20 cellular contexts compared by ENCODE assay signal in genomic region chr19:1086618-1087017, GRCh38. TPM values are rescaled to one million over a fixed set of nuclear protein-coding genes. Genes with fewer than 3 reads are reported as not detected.
DNase-seq lines count a peak whose midpoint lies in the region; ATAC-seq and TF ChIP-seq lines count a peak whose summit lies in the region.
"Had no signal": no experiment of that assay in that cellular context is flagged by ENCODE, and none has a peak within 500 bp of the region (broad histone marks: within the 10 kb centered on the region; RNA-seq: fewer than 3 reads in every experiment).

No MANE protein-coding gene starts in this region.

- H3K9ac ChIP-seq in neuronal stem cell (ENCODE audit: low read depth, low read length, poor library complexity) (peak overlapping the region; percentile 21), SK-N-SH (no peak overlapping the region)

- peaks cover 77% of the 10 kb centered on the region for H3K4me1 Mint-ChIP-seq in activated CD8-positive, alpha-beta T cell treated with anti-CD3 and anti-CD28 coated beads, Interleukin-2, amount 10 ng/mL, durations not matched to agents 7 days and 5 days (ENCODE audit: low read depth)
- H3K4me1 Mint-ChIP-seq in activated CD8-positive, alpha-beta T cell treated with anti-CD3 and anti-CD28 coated beads for 36 hours (ENCODE audit: low read depth), result peaks cover 57% of the 10 kb centered on the region
- no peaks in the 10 kb centered on the region for H3K4me1 Mint-ChIP-seq in Calu3 (ENCODE audit: low read depth, unreplicated experiment)
- H3K4me1 Mint-ChIP-seq in osteocyte (ENCODE audit: unreplicated experiment), result peaks cover 4% of the 10 kb centered on the region
- H3K4me1 Mint-ChIP-seq: nephron progenitor cell had no signal

- no peak overlapping the region for H4K91ac ChIP-seq in neuronal stem cell (ENCODE audit: low read depth, low read length, poor library complexity)

- H3K27me3 Mint-ChIP-seq in activated CD8-positive, alpha-beta T cell treated with anti-CD3 and anti-CD28 coated beads, Interleukin-2, amount 10 ng/mL, durations not matched to agents 7 days and 5 days (ENCODE audit: low read depth), result no peaks in the 10 kb centered on the region
- no peaks in the 10 kb centered on the region for H3K27me3 Mint-ChIP-seq in activated CD8-positive, alpha-beta T cell treated with anti-CD3 and anti-CD28 coated beads for 36 hours
- no peaks in the 10 kb centered on the region for H3K27me3 Mint-ChIP-seq in Calu3 (ENCODE audit: unreplicated experiment)
- H3K27me3 Mint-ChIP-seq in osteocyte (ENCODE audit: unreplicated experiment), result no peaks in the 10 kb centered on the region
- H3K27me3 Mint-ChIP-seq: progenitor cell of endocrine pancreas had no signal

- ATAC-seq in activated CD8-positive, alpha-beta T cell treated with anti-CD3 and anti-CD28 coated beads, Interleukin-2, amount 10 ng/mL, durations not matched to agents 7 days and 5 days, result no peak
- ATAC-seq in activated CD8-positive, alpha-beta T cell treated with anti-CD3 and anti-CD28 coated beads for 36 hours, result no peak
- ATAC-seq: A549, left lobe of liver had no signal

- no peaks in the 10 kb centered on the region for H3K9me2 ChIP-seq in SK-N-SH

- no peak overlapping the region for H4K8ac ChIP-seq in neuronal stem cell (ENCODE audit: low read depth, low read length)

- no peak overlapping the region for H2BK5ac ChIP-seq in neuronal stem cell (ENCODE audit: low read length)

- H3K36me3 Mint-ChIP-seq in activated CD8-positive, alpha-beta T cell treated with anti-CD3 and anti-CD28 coated beads, Interleukin-2, amount 10 ng/mL, durations not matched to agents 7 days and 5 days (ENCODE audit: low read depth), result peaks cover 51% of the 10 kb centered on the region
- H3K36me3 Mint-ChIP-seq in activated CD8-positive, alpha-beta T cell treated with anti-CD3 and anti-CD28 coated beads for 36 hours (ENCODE audit: low read depth), result peaks cover 58% of the 10 kb centered on the region
- H3K36me3 Mint-ChIP-seq in Calu3 (ENCODE audit: insufficient read depth, unreplicated experiment), result peaks cover 50% of the 10 kb centered on the region
- peaks cover 4% of the 10 kb centered on the region for H3K36me3 Mint-ChIP-seq in osteocyte (ENCODE audit: unreplicated experiment)

- H3K14ac ChIP-seq in neuronal stem cell (ENCODE audit: low read length), result no peak overlapping the region

- H3K4ac ChIP-seq in neuronal stem cell (ENCODE audit: low read length), result no peak overlapping the region

- TF ChIP-seq EP300 in SK-N-SH (IDR thresholded peaks at IDR 0.05; ENCODE audit: borderline replicate concordance in 1 of 2, low read depth in 1 of 2, low read length in 1 of 2), result no peak

- POLR2A ChIA-PET in activated CD8-positive, alpha-beta T cell treated with anti-CD3 and anti-CD28 coated beads, Interleukin-2, amount 10 ng/mL, durations not matched to agents 7 days and 5 days (lab: Charles Lee), result interaction anchor here (0.8 to 7.4 kb wide), 10 partner anchors 8 to 125 kb away, joined by 3 to 103 read pairs (median 4); partner anchors contain the start of genes ARHGAP45, POLR2E and RNU6-2
- POLR2A ChIA-PET in activated CD8-positive, alpha-beta T cell treated with anti-CD3 and anti-CD28 coated beads for 36 hours (lab: Charles Lee), result interaction anchor here (1.2 to 10.0 kb wide), 11 partner anchors 8 to 175 kb away, joined by 3 to 148 read pairs (median 6); partner anchors contain the start of genes ARHGAP45, CNN2 and POLR2E
- POLR2A ChIA-PET in SK-N-SH (lab: Yijun Ruan, JAX), result no interaction called here

- CTCF ChIA-PET in activated CD8-positive, alpha-beta T cell treated with anti-CD3 and anti-CD28 coated beads, Interleukin-2, amount 10 ng/mL, durations not matched to agents 7 days and 5 days (lab: Charles Lee), result interaction anchor here (0.6 to 3.7 kb wide), 7 partner anchors 9 to 117 kb away, joined by 3 to 17 read pairs (median 3); partner anchors contain the start of genes ARHGAP45 and RNU6-2
- CTCF ChIA-PET in activated CD8-positive, alpha-beta T cell treated with anti-CD3 and anti-CD28 coated beads for 36 hours (lab: Charles Lee), result interaction anchor here (1.1 to 2.4 kb wide), 2 partner anchors 20 to 154 kb away, joined by 3 to 10 read pairs; partner anchors contain the start of gene ARHGAP45
- CTCF ChIA-PET in Calu3 (lab: Charles Lee) (interaction anchor here (0.8 kb wide), 1 partner anchor 12 kb away, joined by 3 read pairs; no protein-coding TSS in a partner anchor), SK-N-SH (lab: Yijun Ruan, JAX) (interaction anchor here (1.4 to 2.0 kb wide), 2 partner anchors 15 to 134 kb away, joined by 5 read pairs; no protein-coding TSS in a partner anchor)

- H2BK12ac ChIP-seq in neuronal stem cell (ENCODE audit: low read length), result no peak overlapping the region

- H3K79me2 ChIP-seq in SK-N-SH (ENCODE audit: insufficient read depth), result no peaks in the 10 kb centered on the region

- TSS peak; percentile 20 for BruUV-seq in Calu3 (replicated peaks; lab: Mats Ljungman, UMichigan)

- H2BK120ac ChIP-seq in neuronal stem cell (ENCODE audit: low read depth, low read length), result no peak overlapping the region

- no peaks in the 10 kb centered on the region for H3K27me3 ChIP-seq in WERI-Rb-1 (ENCODE audit: insufficient read depth, low read depth, severe bottlenecking)
- H3K27me3 ChIP-seq in neuronal stem cell (ENCODE audit: control insufficient read depth in 3 of 3, insufficient read depth in 3 of 3, low read depth in 1 of 3, low read length in 3 of 3), result no peaks in the 10 kb centered on the region
- no peaks in the 10 kb centered on the region for H3K27me3 ChIP-seq in SK-N-SH (ENCODE audit: insufficient read depth)
- H3K27me3 ChIP-seq in thyroid gland, result no peaks in the 10 kb centered on the region

- H3K36me3 ChIP-seq in WERI-Rb-1, result peaks cover 61% of the 10 kb centered on the region
- H3K36me3 ChIP-seq in neuronal stem cell (replicated peaks in 1 of 2; ENCODE audit: control insufficient read depth in 2 of 2, insufficient read depth in 2 of 2, low read length in 2 of 2), result peaks cover 31 to 82% of the 10 kb centered on the region in 2 donors
- H3K36me3 ChIP-seq in SK-N-SH (replicated peaks in 1 of 2; ENCODE audit: control insufficient read depth in 1 of 2, insufficient read depth in 2 of 2, low read length in 1 of 2), result peaks cover 0 to 20% of the 10 kb centered on the region in 2 experiments
- H3K36me3 ChIP-seq in thyroid gland, result peaks cover 30 to 32% of the 10 kb centered on the region in 2 donors

- H3K4me3 ChIP-seq in WERI-Rb-1 (ENCODE audit: low read depth, low read length), result no peak overlapping the region
- H3K4me3 ChIP-seq in neuronal stem cell (ENCODE audit: low read length in 2 of 2), result no peak overlapping the region
- H3K4me3 ChIP-seq in SK-N-SH (ENCODE audit: low read depth in 2 of 2, low read length in 1 of 2), result no peak overlapping the region
- H3K4me3 ChIP-seq in thyroid gland (replicated peaks in 1 of 3), result no peak overlapping the region
- H3K4me3 ChIP-seq: A549 had no signal

- H3K4me3 Mint-ChIP-seq in activated CD8-positive, alpha-beta T cell treated with anti-CD3 and anti-CD28 coated beads, Interleukin-2, amount 10 ng/mL, durations not matched to agents 7 days and 5 days, result peak overlapping the region; percentile 10
- no peak overlapping the region for H3K4me3 Mint-ChIP-seq in activated CD8-positive, alpha-beta T cell treated with anti-CD3 and anti-CD28 coated beads for 36 hours
- no peak overlapping the region for H3K4me3 Mint-ChIP-seq in Calu3 (ENCODE audit: low read depth, unreplicated experiment)
- no peak overlapping the region for H3K4me3 Mint-ChIP-seq in osteocyte (ENCODE audit: unreplicated experiment)
- H3K4me3 Mint-ChIP-seq: endodermal cell, nephron progenitor cell had no signal

- intact Hi-C loops in activated CD8-positive, alpha-beta T cell treated with anti-CD3 and anti-CD28 coated beads for 36 hours (cut with micrococcal nuclease), result no loop called here
- intact Hi-C loops in Calu3 (cut with micrococcal nuclease; ENCODE audit: unreplicated experiment), result no loop called here
- intact Hi-C loops in thyroid gland (cut with DNase I), result no loop called here

- DNase-seq in activated CD8-positive, alpha-beta T cell treated with anti-CD3 and anti-CD28 coated beads, Interleukin-2, amount 10 ng/mL, durations not matched to agents 7 days and 5 days, result no peak
- no peak for DNase-seq in activated CD8-positive, alpha-beta T cell treated with anti-CD3 and anti-CD28 coated beads for 36 hours
- no peak for DNase-seq in Calu3
- DNase-seq in WERI-Rb-1, result no peak
- no peak for DNase-seq in neuronal stem cell (ENCODE audit: low spot score)
- DNase-seq in SK-N-SH, result no peak
- DNase-seq in osteocyte (ENCODE audit: extremely low spot score, unreplicated experiment), result no peak
- DNase-seq in thyroid gland, result no peak
- DNase-seq: anterior cingulate cortex; endodermal cell; Karpas-422; NCI-H1048; nephron progenitor cell; small intestine; stimulated activated CD4-positive, alpha-beta T cell treated with anti-CD3 and anti-CD28 coated beads, Interleukin-4, amount 100 ng/mL, for 1 hour; substantia nigra had no signal

- H3K4me2 ChIP-seq in neuronal stem cell (ENCODE audit: insufficient read depth, low read length, poor library complexity, severe bottlenecking), result no peak overlapping the region
- H3K4me2 ChIP-seq in SK-N-SH, result no peak overlapping the region
- H3K4me2 ChIP-seq: A549 had no signal

- H3K9me3 ChIP-seq in WERI-Rb-1 (ENCODE audit: severe bottlenecking) (no peaks in the 10 kb centered on the region), neuronal stem cell (replicated peaks in 1 of 2; ENCODE audit: control insufficient read depth in 2 of 2, insufficient read depth in 1 of 2, low read depth in 1 of 2, low read length in 2 of 2) (no peaks in the 10 kb centered on the region), SK-N-SH (no peaks in the 10 kb centered on the region), thyroid gland (no peaks in the 10 kb centered on the region)
- H3K9me3 ChIP-seq: A549 had no signal

- H2AK5ac ChIP-seq in neuronal stem cell (ENCODE audit: low read depth, low read length), result no peak overlapping the region

- H4K20me1 ChIP-seq in SK-N-SH (ENCODE audit: insufficient read depth), result no peaks in the 10 kb centered on the region

- no peak for TF ChIP-seq RAD21 in SK-N-SH (IDR thresholded peaks at IDR 0.05; ENCODE audit: low read length)

- no peaks in the 10 kb centered on the region for H3K9me3 Mint-ChIP-seq in activated CD8-positive, alpha-beta T cell treated with anti-CD3 and anti-CD28 coated beads, Interleukin-2, amount 10 ng/mL, durations not matched to agents 7 days and 5 days (ENCODE audit: insufficient read depth)
- no peaks in the 10 kb centered on the region for H3K9me3 Mint-ChIP-seq in activated CD8-positive, alpha-beta T cell treated with anti-CD3 and anti-CD28 coated beads for 36 hours
- no peaks in the 10 kb centered on the region for H3K9me3 Mint-ChIP-seq in Calu3 (ENCODE audit: low read depth, unreplicated experiment)
- no peaks in the 10 kb centered on the region for H3K9me3 Mint-ChIP-seq in osteocyte (ENCODE audit: unreplicated experiment)
- H3K9me3 Mint-ChIP-seq: endodermal cell, nephron progenitor cell had no signal

- WGBS in neuronal stem cell (ENCODE audit: extremely low coverage in 2 of 2, insufficient read length in 2 of 2, insufficient replicate concordance in 1 of 2), 2 donors, result no CpG with 5 or more reads among the region's 21 CpGs
- 92% methylated on average over 13 of the region's 21 CpGs for WGBS in SK-N-SH (ENCODE audit: low lambda C conversion rate)
- 88 to 91% methylated on average over 7 to 15 of the region's 21 CpGs for WGBS in thyroid gland, 2 donors

- H2BK15ac ChIP-seq in neuronal stem cell (ENCODE audit: low read length), result no peak overlapping the region

- H3F3A ChIP-seq in SK-N-SH (replicated peaks; ENCODE audit: insufficient read depth), result peaks cover 13% of the 10 kb centered on the region

- no peak for TF ChIP-seq POLR2A in thyroid gland (IDR thresholded peaks at IDR 0.05)

- peak overlapping the region; percentile 83 for H3K27ac Mint-ChIP-seq in activated CD8-positive, alpha-beta T cell treated with anti-CD3 and anti-CD28 coated beads, Interleukin-2, amount 10 ng/mL, durations not matched to agents 7 days and 5 days
- H3K27ac Mint-ChIP-seq in activated CD8-positive, alpha-beta T cell treated with anti-CD3 and anti-CD28 coated beads for 36 hours, result no peak overlapping the region
- H3K27ac Mint-ChIP-seq in Calu3 (ENCODE audit: unreplicated experiment) (no peak overlapping the region), osteocyte (ENCODE audit: unreplicated experiment) (no peak overlapping the region)
- H3K27ac Mint-ChIP-seq: endodermal cell, nephron progenitor cell, progenitor cell of endocrine pancreas had no signal

- no peak overlapping the region for H3K23ac ChIP-seq in neuronal stem cell (ENCODE audit: low read depth, low read length, poor library complexity)

- H3K4me1 ChIP-seq in neuronal stem cell (ENCODE audit: control insufficient read depth in 2 of 2, insufficient read depth in 1 of 2, low read depth in 1 of 2, low read length in 2 of 2) (peaks cover 0 to 2% of the 10 kb centered on the region in 2 donors), SK-N-SH (ENCODE audit: control insufficient read depth in 1 of 2, insufficient read depth in 2 of 2, low read depth in 1 of 2, low read length in 1 of 2) (peaks cover 0 to 9% of the 10 kb centered on the region in 2 experiments; a peak in 2 of 4 replicates), thyroid gland (peaks cover 0 to 9% of the 10 kb centered on the region in 2 donors)

- no peak overlapping the region for H3K18ac ChIP-seq in neuronal stem cell (ENCODE audit: low read length)

- H3K27ac ChIP-seq in WERI-Rb-1 (peak overlapping the region; percentile 37), neuronal stem cell (replicated peaks; ENCODE audit: low read length) (no peak overlapping the region), SK-N-SH (ENCODE audit: low read depth in 2 of 2, low read length in 1 of 2) (no peak overlapping the region), thyroid gland (no peak overlapping the region)
- H3K27ac ChIP-seq: A549, C4-2B had no signal

- H2AFZ ChIP-seq in neuronal stem cell (ENCODE audit: low read length) (no peak overlapping the region), SK-N-SH (ENCODE audit: low read depth) (no peak overlapping the region)

- peaks cover 7% of the 10 kb centered on the region for H3K79me1 ChIP-seq in neuronal stem cell (ENCODE audit: low read depth, low read length)

- no peak for TF ChIP-seq CTCF in activated CD8-positive, alpha-beta T cell treated with anti-CD3 and anti-CD28 coated beads for 36 hours (IDR thresholded peaks at IDR 0.05)
- TF ChIP-seq CTCF in Calu3 (IDR thresholded peaks at IDR 0.05; ENCODE audit: unreplicated experiment) (no peak), WERI-Rb-1 (IDR thresholded peaks at IDR 0.05; ENCODE audit: low read depth, low read length) (no peak), SK-N-SH (IDR thresholded peaks at IDR 0.05) (no peak), osteocyte (IDR thresholded peaks at IDR 0.05) (no peak), thyroid gland (IDR thresholded peaks at IDR 0.05) (no peak)

RNA-seq across cellular contexts. Expression of gene POLR2E, which starts 8.6 kb away (rescaled TPM):
- 100 to 1,000 TPM; 176 to 177 TPM for total RNA-seq in activated CD8-positive, alpha-beta T cell treated with anti-CD3 and anti-CD28 coated beads, Interleukin-2, amount 10 ng/mL, durations not matched to agents 7 days and 5 days
- 100 to 1,000 TPM; 271 to 282 TPM for total RNA-seq in activated CD8-positive, alpha-beta T cell treated with anti-CD3 and anti-CD28 coated beads for 36 hours
- 141 and 144 TPM in 2 replicates for total RNA-seq in Calu3 (2022)
- 201 TPM for polyA plus RNA-seq in neuronal stem cell (2013, experiment 1 of 2)
- 197 TPM for polyA plus RNA-seq in neuronal stem cell (2013, experiment 2 of 2)
- 238 and 283 TPM in 2 replicates for polyA plus RNA-seq in SK-N-SH (2012; rRNA removed)
- polyA plus RNA-seq in SK-N-SH (2012; cell fraction: cytosol; rRNA removed), result 143 and 208 TPM in 2 replicates
- 134 and 138 TPM in 2 replicates for polyA plus RNA-seq in SK-N-SH (2012; cell fraction: nucleus; rRNA removed)
- 156 and 168 TPM in 2 replicates for total RNA-seq in osteocyte
- 100 to 1,000 TPM in 3 of 4 donors, 10 to 100 TPM in 1; 87.6 to 264 (median 163) TPM for total RNA-seq in thyroid gland

RNA-seq across cellular contexts. Expression of gene GPX4, which starts 17.2 kb away (rescaled TPM):
- total RNA-seq in activated CD8-positive, alpha-beta T cell treated with anti-CD3 and anti-CD28 coated beads, Interleukin-2, amount 10 ng/mL, durations not matched to agents 7 days and 5 days, result 100 to 1,000 TPM; 174 to 177 TPM
- total RNA-seq in activated CD8-positive, alpha-beta T cell treated with anti-CD3 and anti-CD28 coated beads for 36 hours, result 100 to 1,000 TPM; 224 to 232 TPM
- 246 and 251 TPM in 2 replicates for total RNA-seq in Calu3 (2022)
- polyA plus RNA-seq in neuronal stem cell (2013, experiment 1 of 2), result 755 TPM
- polyA plus RNA-seq in neuronal stem cell (2013, experiment 2 of 2), result 706 TPM
- 566 and 925 TPM in 2 replicates for polyA plus RNA-seq in SK-N-SH (2012; rRNA removed)
- 591 and 700 TPM in 2 replicates for polyA plus RNA-seq in SK-N-SH (2012; cell fraction: cytosol; rRNA removed)
- polyA plus RNA-seq in SK-N-SH (2012; cell fraction: nucleus; rRNA removed), result 511 and 671 TPM in 2 replicates
- 349 and 354 TPM in 2 replicates for total RNA-seq in osteocyte
- 100 to 1,000 TPM; 350 to 485 (median 414) TPM for total RNA-seq in thyroid gland

RNA-seq across cellular contexts. Expression of gene ARHGAP45, which starts 19.7 kb away (rescaled TPM):
- 100 to 1,000 TPM; 433 to 445 TPM for total RNA-seq in activated CD8-positive, alpha-beta T cell treated with anti-CD3 and anti-CD28 coated beads, Interleukin-2, amount 10 ng/mL, durations not matched to agents 7 days and 5 days
- total RNA-seq in activated CD8-positive, alpha-beta T cell treated with anti-CD3 and anti-CD28 coated beads for 36 hours, result 100 to 1,000 TPM; 136 to 150 TPM
- total RNA-seq in Calu3 (2022) (10.4 and 12.0 TPM in 2 replicates), osteocyte (0.67 and 0.99 TPM in 2 replicates), thyroid gland (10 to 100 TPM; 11.5 to 19.8 (median 14.4) TPM)
- polyA plus RNA-seq in neuronal stem cell (2013, experiment 1 of 2), result 6.9 TPM
- 7.4 TPM for polyA plus RNA-seq in neuronal stem cell (2013, experiment 2 of 2)
- 2.8 and 4.2 TPM in 2 replicates for polyA plus RNA-seq in SK-N-SH (2012; rRNA removed)
- polyA plus RNA-seq in SK-N-SH (2012; cell fraction: cytosol; rRNA removed), result 1.7 and 2.5 TPM in 2 replicates
- polyA plus RNA-seq in SK-N-SH (2012; cell fraction: nucleus; rRNA removed), result 5.9 and 9.7 TPM in 2 replicates

RNA-seq across cellular contexts. Expression of gene ABCA7, which starts 46.7 kb away (rescaled TPM):
- total RNA-seq in activated CD8-positive, alpha-beta T cell treated with anti-CD3 and anti-CD28 coated beads, Interleukin-2, amount 10 ng/mL, durations not matched to agents 7 days and 5 days, result 10 to 100 TPM; 76.6 to 77.5 TPM
- total RNA-seq in activated CD8-positive, alpha-beta T cell treated with anti-CD3 and anti-CD28 coated beads for 36 hours, result 10 to 100 TPM; 14.0 to 14.6 TPM
- total RNA-seq in Calu3 (2022), result 22.7 and 24.3 TPM in 2 replicates
- 9.4 TPM for polyA plus RNA-seq in neuronal stem cell (2013, experiment 1 of 2)
- 8.0 TPM for polyA plus RNA-seq in neuronal stem cell (2013, experiment 2 of 2)
- polyA plus RNA-seq in SK-N-SH (2012; rRNA removed), result 7.8 and 8.3 TPM in 2 replicates
- 3.1 and 3.9 TPM in 2 replicates for polyA plus RNA-seq in SK-N-SH (2012; cell fraction: cytosol; rRNA removed)
- 53.6 and 91.8 TPM in 2 replicates for polyA plus RNA-seq in SK-N-SH (2012; cell fraction: nucleus; rRNA removed)
- 16.7 and 17.8 TPM in 2 replicates for total RNA-seq in osteocyte
- 10 to 100 TPM; 15.5 to 58.7 (median 29.8) TPM for total RNA-seq in thyroid gland

Comparison
In these comparisons a context has a peak if more than half of its experiments do, and no peak if none do; other contexts are left out.
1. RNA of gene ARHGAP45, which starts 19.7 kb away (total RNA-seq): 433 to 445 TPM in activated CD8-positive, alpha-beta T cell treated with anti-CD3 and anti-CD28 coated beads, Interleukin-2, amount 10 ng/mL, durations not matched to agents 7 days and 5 days and 136 to 150 TPM in activated CD8-positive, alpha-beta T cell treated with anti-CD3 and anti-CD28 coated beads for 36 hours; 11.5 to 19.8 TPM in thyroid gland, 10.4 to 12.0 TPM in Calu3 and 0.67 to 0.99 TPM in osteocyte; every median in the first group is over 4 times any median in the second.